8 cellular contexts compared by ENCODE assay signal in the genomic region with DNA sequence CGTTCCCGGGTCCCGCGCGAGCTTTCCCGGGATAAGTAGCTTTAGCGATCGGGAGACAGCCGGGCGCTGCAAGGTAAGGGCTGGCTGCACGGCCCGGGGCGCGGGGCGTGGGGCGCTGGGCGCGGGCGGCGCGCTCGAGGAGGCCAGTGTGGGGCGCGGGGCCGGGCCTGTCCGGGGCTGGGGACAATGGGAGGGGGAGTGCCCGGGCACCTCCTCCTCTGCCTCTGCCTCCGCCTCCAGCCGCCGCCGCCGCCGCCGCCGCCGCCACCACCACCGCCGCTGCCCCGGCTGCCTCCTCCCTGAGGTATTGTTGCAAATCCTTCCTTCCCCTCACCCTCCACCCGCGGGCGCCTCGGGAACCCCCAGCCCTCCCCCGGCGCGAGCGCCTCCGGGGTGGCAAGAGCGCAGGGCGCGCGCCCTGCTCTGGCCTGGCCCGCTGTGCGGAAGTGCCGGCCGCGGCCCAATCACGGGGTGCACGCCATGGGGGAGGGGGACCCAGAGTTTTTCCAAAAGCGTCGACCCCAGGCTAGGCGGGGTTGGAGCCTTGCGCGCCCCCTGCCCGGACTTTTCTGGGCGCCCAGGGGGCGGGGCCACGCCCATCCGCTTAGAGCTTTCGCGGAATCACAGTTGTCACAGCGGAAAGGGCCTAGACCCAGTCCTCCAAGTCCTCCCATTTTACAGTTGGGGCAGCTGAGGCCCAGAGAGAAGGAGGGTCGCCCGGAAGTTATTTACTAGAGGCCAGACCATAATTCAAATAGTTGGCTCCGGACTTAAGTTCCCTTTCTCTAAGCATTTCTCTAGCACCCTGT. TPM values are rescaled to one million over a fixed set of nuclear protein-coding genes. Genes with fewer than 3 reads are reported as not detected.
DNase-seq lines count a peak whose midpoint lies in the region; ATAC-seq and TF ChIP-seq lines count a peak whose summit lies in the region.

A gene with protein sequence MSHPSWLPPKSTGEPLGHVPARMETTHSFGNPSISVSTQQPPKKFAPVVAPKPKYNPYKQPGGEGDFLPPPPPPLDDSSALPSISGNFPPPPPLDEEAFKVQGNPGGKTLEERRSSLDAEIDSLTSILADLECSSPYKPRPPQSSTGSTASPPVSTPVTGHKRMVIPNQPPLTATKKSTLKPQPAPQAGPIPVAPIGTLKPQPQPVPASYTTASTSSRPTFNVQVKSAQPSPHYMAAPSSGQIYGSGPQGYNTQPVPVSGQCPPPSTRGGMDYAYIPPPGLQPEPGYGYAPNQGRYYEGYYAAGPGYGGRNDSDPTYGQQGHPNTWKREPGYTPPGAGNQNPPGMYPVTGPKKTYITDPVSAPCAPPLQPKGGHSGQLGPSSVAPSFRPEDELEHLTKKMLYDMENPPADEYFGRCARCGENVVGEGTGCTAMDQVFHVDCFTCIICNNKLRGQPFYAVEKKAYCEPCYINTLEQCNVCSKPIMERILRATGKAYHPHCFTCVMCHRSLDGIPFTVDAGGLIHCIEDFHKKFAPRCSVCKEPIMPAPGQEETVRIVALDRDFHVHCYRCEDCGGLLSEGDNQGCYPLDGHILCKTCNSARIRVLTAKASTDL (plus strand): TSS at position 209 of the 809 bp plus-strand sequence. CDS start 251,964 bp downstream, outside the sequence.

- H3K36me3 ChIP-seq in ES-I3 (ENCODE audit: insufficient read depth, low read length) (no peaks in the 10 kb centered on the region; the same call in 1 of the 2 replicates), iPS-20b (ENCODE audit: insufficient read depth, low read depth, low read length) (no peaks in the 10 kb centered on the region)

- ATAC-seq in GM21825 (IDR thresholded peaks at IDR 0.05; ENCODE audit: unreplicated experiment) = peak; percentile 76

- H3K27me3 Mint-ChIP-seq in MCF 10A (ENCODE audit: insufficient read depth, unreplicated experiment) = no peaks in the 10 kb centered on the region

- peak within 1 kb of the TSS; percentile 96 for H3K27ac Mint-ChIP-seq in MCF 10A (ENCODE audit: low read depth, unreplicated experiment)

- no peaks in the 10 kb centered on the region for H3K9me3 Mint-ChIP-seq in MCF 10A (ENCODE audit: unreplicated experiment)

- intact Hi-C loops in MCF 10A (cut with micrococcal nuclease) = loop anchor here (1.0 to 10.0 kb wide), 7 partner anchors 33 to 798 kb away; a partner anchor contains a TSS

- DNase-seq in LHCN-M2 (ENCODE audit: low read depth) = peak; percentile 85
- peak; percentile 67 for DNase-seq in MCF 10A (ENCODE audit: unreplicated experiment)
- no peak for DNase-seq in NCI-H524 treated with DMSO at 0.1 percent for 48 hours (lab: John Stamatoyannopoulos, UW)

- H3K27ac ChIP-seq in VCaP (peak within 1 kb of the TSS; percentile 83), iPS-20b (ENCODE audit: low read length) (peak within 1 kb of the TSS; percentile 87), skin epidermis (peak within 1 kb of the TSS; percentile 72 to 98 (median 93))

- peaks cover 11% of the 10 kb centered on the region; the same call in 1 of the 2 replicates for H3K27me3 ChIP-seq in iPS-20b (ENCODE audit: insufficient read depth, low read length)

- CTCF ChIA-PET in MCF 10A (lab: Yijun Ruan, JAX) = interaction anchor here (0.6 to 2.5 kb wide), 5 partner anchors 68 to 685 kb away, joined by 3 to 12 read pairs (median 3); no protein-coding TSS in a partner anchor

- no peaks in the 10 kb centered on the region for H3K9me3 ChIP-seq in ES-I3 (ENCODE audit: control insufficient read depth, insufficient read depth, low read length)
- H3K9me3 ChIP-seq in iPS-20b (ENCODE audit: insufficient read depth, low read depth, low read length) = no peaks in the 10 kb centered on the region

- BruUV-seq in MCF 10A (replicated peaks; lab: Mats Ljungman, UMichigan) = TSS peak; percentile 45

- H3K4me3 Mint-ChIP-seq in MCF 10A (ENCODE audit: unreplicated experiment) = peak within 1 kb of the TSS; percentile 90

- peaks cover 19% of the 10 kb centered on the region for H3K36me3 Mint-ChIP-seq in MCF 10A (ENCODE audit: insufficient read depth, unreplicated experiment)

- H3K9ac ChIP-seq in ES-I3 (ENCODE audit: low read depth, low read length) = peak within 1 kb of the TSS; percentile 63
- H3K9ac ChIP-seq in iPS-20b (ENCODE audit: low read depth, low read length) = peak within 1 kb of the TSS; percentile 98

- no peak for TF ChIP-seq CTCF in VCaP (conservative IDR thresholded peaks at IDR 0.05)
- TF ChIP-seq CTCF in MCF 10A (IDR thresholded peaks at IDR 0.05; ENCODE audit: unreplicated experiment) = no peak

- peaks cover 42% of the 10 kb centered on the region for H3K4me1 Mint-ChIP-seq in MCF 10A (ENCODE audit: insufficient read depth, unreplicated experiment)

- peak within 1 kb of the TSS; percentile 87 for H3K4me3 ChIP-seq in iPS-20b (ENCODE audit: low read length)
- H3K4me3 ChIP-seq in skin epidermis = peak within 1 kb of the TSS; percentile 76 to 95 (median 84)

- H3K4me1 ChIP-seq in ES-I3 (ENCODE audit: insufficient read depth, low read length) (peaks cover 21% of the 10 kb centered on the region; the same call in 1 of the 2 replicates), iPS-20b (ENCODE audit: insufficient read depth, low read length) (peaks cover 26% of the 10 kb centered on the region)

- POLR2A ChIA-PET in MCF 10A (lab: Yijun Ruan, JAX) = interaction anchor here (0.6 to 3.9 kb wide), 36 partner anchors 10 to 802 kb away, joined by 3 to 64 read pairs (median 6); a partner anchor contains a TSS

RNA-seq across cellular contexts. Expression of the gene that starts here (rescaled TPM):
- total RNA-seq in LHCN-M2 (2014; rRNA removed) (32.4 and 39.7 TPM in 2 replicates), MCF 10A (2022) (107 and 117 TPM in 2 replicates)
- 10.1 TPM for polyA plus RNA-seq in LHCN-M2 (2012)
